Comparison of ENCODE assay signal across 9 cellular contexts in genomic region chr2:119222863-119223520, GRCh38. TPM values are rescaled to one million over a fixed set of nuclear protein-coding genes. Genes with fewer than 3 reads are reported as not detected.
A peak's percentile ranks its signal among the peaks of the same experiment; 100 is the strongest.
DNase-seq lines count a peak whose midpoint lies in the region; ATAC-seq and TF ChIP-seq lines count a peak whose summit lies in the region.
"Had no signal": no experiment of that assay in that cellular context is flagged by ENCODE, and none has a peak within 500 bp of the region (broad histone marks: within the 10 kb centered on the region; RNA-seq: fewer than 3 reads in every experiment).

No MANE protein-coding gene starts in this region.

- peak overlapping the region; percentile 85 for H3K4me3 ChIP-seq in HFF-Myc (replicated peaks; ENCODE audit: low read depth, low read length)
- peak overlapping the region; percentile 83 for H3K4me3 ChIP-seq in astrocyte of the cerebellum (ENCODE audit: low read depth, low read length)

- H3K4me3 Mint-ChIP-seq in stimulated activated naive B cell treated with anti-CD40 and anti-IgM and Interleukin-4, amounts not matched to agents 10 μg/mL and 1 μg/mL and 100 μg/mL, for 72 hours, result peak overlapping the region; percentile 59 to 80
- H3K4me3 Mint-ChIP-seq: T-helper 2 cell treated with Interferon-gamma antibody and Interleukin-4, amounts not matched to agents 5 μg/mL and 100 μg/mL, for 36 hours had no signal

- H3K4me1 Mint-ChIP-seq in stimulated activated naive B cell treated with anti-CD40 and anti-IgM and Interleukin-4, amounts not matched to agents 10 μg/mL and 1 μg/mL and 100 μg/mL, for 72 hours, result no peaks in the 10 kb centered on the region

- no peaks in the 10 kb centered on the region for H3K9me3 Mint-ChIP-seq in stimulated activated naive B cell treated with anti-CD40 and anti-IgM and Interleukin-4, amounts not matched to agents 10 μg/mL and 1 μg/mL and 100 μg/mL, for 72 hours
- H3K9me3 Mint-ChIP-seq: T-helper 2 cell treated with Interferon-gamma antibody and Interleukin-4, amounts not matched to agents 5 μg/mL and 100 μg/mL, for 36 hours had no signal

- no peak for DNase-seq in HFF-Myc (ENCODE audit: extremely low read depth, low read depth)
- DNase-seq in astrocyte of the cerebellum (ENCODE audit: low read depth), result no peak
- no peak for DNase-seq in left lobe of liver (ENCODE audit: low spot score)
- DNase-seq in stimulated activated naive B cell treated with anti-CD40 and anti-IgM and Interleukin-4, amounts not matched to agents 10 μg/mL and 1 μg/mL and 100 μg/mL, for 72 hours, result no peak
- DNase-seq in dedifferentiated amniotic fluid mesenchymal stem cell (ENCODE audit: extremely low spot score), result no peak
- no peak for DNase-seq in NCI-H2196 treated with DMSO at 0.1 percent for 48 hours (lab: John Stamatoyannopoulos, UW; ENCODE audit: unreplicated experiment)
- DNase-seq in iPS-NIHi11 (ENCODE audit: low spot score), result no peak
- no peak for DNase-seq in G401 (ENCODE audit: low spot score)

- in situ Hi-C loops in astrocyte of the cerebellum (cut with HindIII; ENCODE audit: low sequenced_read_pairs), result no loop called here
- in situ Hi-C loops in G401 (cut with HindIII; ENCODE audit: low sequenced_read_pairs), result no loop called here

- ATAC-seq in left lobe of liver, result peak; percentile 0
- no peak for ATAC-seq in stimulated activated naive B cell treated with anti-CD40 and anti-IgM and Interleukin-4, amounts not matched to agents 10 μg/mL and 1 μg/mL and 100 μg/mL, for 72 hours (replicated peaks)

- no peaks in the 10 kb centered on the region for H3K36me3 Mint-ChIP-seq in stimulated activated naive B cell treated with anti-CD40 and anti-IgM and Interleukin-4, amounts not matched to agents 10 μg/mL and 1 μg/mL and 100 μg/mL, for 72 hours

- H3K27ac Mint-ChIP-seq in stimulated activated naive B cell treated with anti-CD40 and anti-IgM and Interleukin-4, amounts not matched to agents 10 μg/mL and 1 μg/mL and 100 μg/mL, for 72 hours, result no peak overlapping the region
- H3K27ac Mint-ChIP-seq: T-helper 2 cell treated with Interferon-gamma antibody and Interleukin-4, amounts not matched to agents 5 μg/mL and 100 μg/mL, for 36 hours had no signal

- H3K27me3 Mint-ChIP-seq in stimulated activated naive B cell treated with anti-CD40 and anti-IgM and Interleukin-4, amounts not matched to agents 10 μg/mL and 1 μg/mL and 100 μg/mL, for 72 hours, result peaks cover 36 to 48% of the 10 kb centered on the region in 2 donors

- TF ChIP-seq CTCF in HFF-Myc (IDR thresholded peaks at IDR 0.05; ENCODE audit: low read depth, low read length, missing control alignments) (no peak), astrocyte of the cerebellum (IDR thresholded peaks at IDR 0.05; ENCODE audit: low read depth, low read length, missing control alignments) (no peak)

RNA-seq across cellular contexts. Expression of gene STEAP3, which starts 0.6 kb away (rescaled TPM):
- total RNA-seq in left lobe of liver, result 120 TPM
- total RNA-seq in G401 (2014; rRNA removed; shearing (Covaris generic)), result 3.3 and 6.0 TPM in 2 replicates

Comparison
In these comparisons a context has a peak if more than half of its experiments do, and no peak if none do; other contexts are left out.
1. RNA of gene STEAP3, which starts 0.6 kb away (total RNA-seq): 120 TPM in left lobe of liver (single experiment); 3.3 to 6.0 TPM in G401; every median in the first group is over 10 times any median in the second.